ENCODE assay signal across 8 cellular contexts in genomic region chr3:133661454-133662255, GRCh38. TPM values are rescaled to one million over a fixed set of nuclear protein-coding genes. Genes with fewer than 3 reads are reported as not detected.
DNase-seq lines count a peak whose midpoint lies in the region; ATAC-seq and TF ChIP-seq lines count a peak whose summit lies in the region.

TSS of gene TOPBP1 (minus strand) at chr3:133661941. CDS start at chr3:133661127, 814 bp downstream.

- intact Hi-C loops in mammary epithelial cell (cut with micrococcal nuclease) = loop anchor here (2.0 to 5.0 kb wide), 3 partner anchors 89 to 265 kb away; partner anchors contain the start of gene CDV3

- POLR2A ChIA-PET in AG04450 (lab: Yijun Ruan, JAX) = interaction anchor here (0.6 to 1.0 kb wide), 2 partner anchors 83 to 133 kb away, joined by 3 to 7 read pairs; no protein-coding TSS in a partner anchor

- under 1% methylated on average over 24 of the region's 57 CpGs for WGBS in mammary epithelial cell (ENCODE audit: low coverage, missing lambda C conversion rate)

- peaks cover 27% of the 10 kb centered on the region for H3K4me1 ChIP-seq in mammary epithelial cell (ENCODE audit: insufficient read depth, low read length)
- no peaks in the 10 kb centered on the region for H3K4me1 ChIP-seq in iPS-20b (ENCODE audit: insufficient read depth, low read length)

- TF ChIP-seq CTCF in AG04450 (IDR thresholded peaks at IDR 0.05; ENCODE audit: low read depth, low read length) (no peak), WI38 (IDR thresholded peaks at IDR 0.05; ENCODE audit: low read depth, low read length) (no peak), mammary epithelial cell (conservative IDR thresholded peaks at IDR 0.05 in 1 of 2, IDR thresholded peaks at IDR 0.05 in 1 of 2; ENCODE audit: extremely low read depth in 1 of 2, insufficient read depth in 1 of 2, low read depth in 1 of 2, low read length in 2 of 2) (no peak)

- H3K9ac ChIP-seq in mammary epithelial cell (ENCODE audit: insufficient read depth, low read length) (peak within 1 kb of the TSS; percentile 96), iPS-20b (ENCODE audit: low read depth, low read length) (peak within 1 kb of the TSS; percentile 95)

- H3K27ac ChIP-seq in AG04450 (ENCODE audit: low read depth, low read length) = peak within 1 kb of the TSS; percentile 68
- H3K27ac ChIP-seq in mammary epithelial cell (ENCODE audit: insufficient read depth, low read depth, low read length) = peak within 1 kb of the TSS; percentile 86
- peak within 1 kb of the TSS; percentile 44 for H3K27ac ChIP-seq in iPS-20b (ENCODE audit: low read length)
- H3K27ac ChIP-seq in skin epidermis = peak within 1 kb of the TSS; percentile 67 to 96 (median 88)

- H3K36me3 ChIP-seq in mammary epithelial cell (ENCODE audit: insufficient read depth, low read length) = peaks cover 7% of the 10 kb centered on the region
- H3K36me3 ChIP-seq in iPS-20b (ENCODE audit: insufficient read depth, low read depth, low read length) = peaks cover 34% of the 10 kb centered on the region

- CTCF ChIA-PET in AG04450 (lab: Charles Lee) = interaction anchor here (1.0 to 1.3 kb wide), 2 partner anchors 173 to 935 kb away, joined by 4 to 12 read pairs; no protein-coding TSS in a partner anchor
- CTCF ChIA-PET in mammary epithelial cell (lab: Charles Lee; ENCODE audit: low non-redundant PET) = interaction anchor here (0.6 to 0.7 kb wide), 2 partner anchors 17 to 264 kb away, joined by 3 read pairs; no protein-coding TSS in a partner anchor

- H3K4me2 ChIP-seq in mammary epithelial cell (ENCODE audit: insufficient read depth, low read depth, low read length) = peak within 1 kb of the TSS; percentile 71

- H3K27me3 ChIP-seq in AG04450 (ENCODE audit: control insufficient read depth, insufficient read depth, low read length) (no peaks in the 10 kb centered on the region), mammary epithelial cell (ENCODE audit: insufficient read depth, low read length) (no peaks in the 10 kb centered on the region), iPS-20b (ENCODE audit: insufficient read depth, low read length) (no peaks in the 10 kb centered on the region)

- BruUV-seq in mammary epithelial cell (replicated peaks; lab: Mats Ljungman, UMichigan) = TSS peak; percentile 61

- H3K9me3 ChIP-seq in AG04450 (ENCODE audit: control insufficient read depth, insufficient read depth, low read length) (no peaks in the 10 kb centered on the region; the same call in 1 of the 2 replicates), mammary epithelial cell (replicated peaks; ENCODE audit: insufficient read depth, low read length) (no peaks in the 10 kb centered on the region), iPS-20b (ENCODE audit: insufficient read depth, low read depth, low read length) (no peaks in the 10 kb centered on the region)

- H3K4me3 ChIP-seq in AG04450 (ENCODE audit: low read depth, low read length) = peak within 1 kb of the TSS; percentile 97
- H3K4me3 ChIP-seq in WI38 (ENCODE audit: low read depth, low read length) = peak within 1 kb of the TSS; percentile 71
- H3K4me3 ChIP-seq in mammary epithelial cell (replicated peaks in 1 of 3; ENCODE audit: insufficient read depth in 1 of 3, low read depth in 2 of 3, low read length in 3 of 3) = peak within 1 kb of the TSS; percentile 54 to 93 (median 90)
- peak within 1 kb of the TSS; percentile 98 for H3K4me3 ChIP-seq in iPS-20b (ENCODE audit: low read length)
- peak within 1 kb of the TSS; percentile 69 to 100 (median 92) for H3K4me3 ChIP-seq in skin epidermis

- in situ Hi-C loops in mammary epithelial cell (cut with MboI; ENCODE audit: low sequenced_read_pairs in 2 of 2) = loop anchor here (10.0 to 25.0 kb wide), 3 partner anchors 143 to 251 kb away; partner anchors contain the start of gene SRPRB (in 1 of the 2)

- H4K20me1 ChIP-seq in mammary epithelial cell (ENCODE audit: insufficient read depth, low read length) = no peaks in the 10 kb centered on the region

- dilution Hi-C loops in mammary epithelial cell (cut with HindIII; ENCODE audit: low sequenced_read_pairs) = no loop called here

- ATAC-seq in GM18909 (IDR thresholded peaks at IDR 0.05; ENCODE audit: poor library complexity, unreplicated experiment) (peak; percentile 90), HG03139 (IDR thresholded peaks at IDR 0.05; ENCODE audit: unreplicated experiment) (peak; percentile 89)

- H2AFZ ChIP-seq in mammary epithelial cell (ENCODE audit: low read depth, low read length) = peak within 1 kb of the TSS; percentile 96

- H3K79me2 ChIP-seq in mammary epithelial cell (ENCODE audit: insufficient read depth, low read length) = peaks cover 46% of the 10 kb centered on the region

- DNase-seq in AG04450 (ENCODE audit: low read depth, low spot score) (peak; percentile 29), NCI-H2196 treated with DMSO at 0.1 percent for 48 hours (lab: John Stamatoyannopoulos, UW; ENCODE audit: unreplicated experiment) (peak; percentile 86), mammary epithelial cell (peak; percentile 68)

RNA-seq across cellular contexts. Expression of gene TOPBP1, which starts in this region (rescaled TPM):
- polyA plus RNA-seq in AG04450 (2011; rRNA removed) (17.6 and 25.9 TPM in 2 replicates), mammary epithelial cell (22.4 TPM)
- 19.8 and 31.0 TPM in 2 replicates for polyA minus RNA-seq in AG04450 (2011; rRNA and poly(A)+ RNA removed)
- 10 to 100 TPM; 23.9 to 25.8 TPM for total RNA-seq in mammary epithelial cell
- polyA minus RNA-seq in mammary epithelial cell = 33.2 TPM

Comparison
In these comparisons a context has a peak if more than half of its experiments do, and no peak if none do; other contexts are left out.
1. Peak in every context shown above with its lines: DNase-seq, ATAC-seq, H3K4me3 ChIP-seq and H3K27ac ChIP-seq.
2. DNase-seq: peak in every context shown above with its lines; median percentile 86 in NCI-H2196 treated with DMSO at 0.1 percent for 48 hours; 68 in mammary epithelial cell; 29 in AG04450.